ENCODE assay signal across 1 cellular context in genomic region chr17:42388381-42389134, GRCh38.
TF ChIP-seq lines count a peak whose summit lies in the region.

STAT3 (minus strand) TSS chr17:42388442; CDS start chr17:42348516, 39,926 bp downstream.

TF ChIP-seq in H1, 55 proteins besides CTCF, POLR2A, EP300 and RAD21 (continued from another document):
- TF ChIP-seq TAF7 (optimal IDR thresholded peaks at IDR 0.05; ENCODE audit: borderline replicate concordance, low read depth, low read length) (no peak), HDAC2 (IDR thresholded peaks at IDR 0.05; ENCODE audit: borderline replicate concordance in 1 of 2, low read depth in 2 of 2, low read length in 2 of 2) (0 out of 4 replicates have a peak, but pooled peaks of 1 of the 2 experiments have one; percentile 13), TBP (IDR thresholded peaks at IDR 0.05; ENCODE audit: low read depth, low read length) (peak; percentile 77; the same call in 1 of the 2 replicates), SIX5 (IDR thresholded peaks at IDR 0.05; ENCODE audit: low read depth, low read length) (no peak), RBBP5 (IDR thresholded peaks at IDR 0.05; ENCODE audit: borderline replicate concordance, low read depth, low read length) (peak; percentile 90; the same call in 1 of the 2 replicates), RXRA (IDR thresholded peaks at IDR 0.05; ENCODE audit: insufficient read depth, low read depth, low read length) (peak; percentile 91), KDM5A (IDR thresholded peaks at IDR 0.05; ENCODE audit: low read length) (peak; percentile 98; the same call in 1 of the 2 replicates), BRCA1 (IDR thresholded peaks at IDR 0.05; ENCODE audit: low read depth, low read length) (no peak), GTF2F1 (IDR thresholded peaks at IDR 0.05; ENCODE audit: borderline replicate concordance, low read depth, low read length) (no peak), CBX8 (IDR thresholded peaks at IDR 0.05; ENCODE audit: borderline replicate concordance, low read depth, low read length) (no peak), YY1 (IDR thresholded peaks at IDR 0.05; ENCODE audit: low read depth, low read length) (peak; percentile 73; the same call in 1 of the 2 replicates), TCF12 (IDR thresholded peaks at IDR 0.05; ENCODE audit: low read depth, low read length) (peak; percentile 73; the same call in 1 of the 2 replicates), FOSL1 (IDR thresholded peaks at IDR 0.05; ENCODE audit: insufficient read depth, low read depth, low read length) (no peak), BCL11A (IDR thresholded peaks at IDR 0.05; ENCODE audit: low read depth in 2 of 2, low read length in 2 of 2) (no peak), KDM4A (IDR thresholded peaks at IDR 0.05; ENCODE audit: low read depth, low read length, severe bottlenecking) (peak; percentile 63), JUN (IDR thresholded peaks at IDR 0.05; ENCODE audit: low read depth, low read length) (0 out of 2 replicates have a peak, but pooled peaks have one; percentile 51), SRF (IDR thresholded peaks at IDR 0.05; ENCODE audit: low read depth, low read length) (no peak; the same call in 1 of the 2 replicates), CHD2 (IDR thresholded peaks at IDR 0.05; ENCODE audit: low read length) (peak; percentile 68), CBX5 (IDR thresholded peaks at IDR 0.05; ENCODE audit: low read depth, low read length) (no peak), MAX (IDR thresholded peaks at IDR 0.05) (peak; percentile 98), POLR2AphosphoS5 (IDR thresholded peaks at IDR 0.05; ENCODE audit: low read depth, low read length) (peak; percentile 52; the same call in 1 of the 2 replicates), CEBPB (IDR thresholded peaks at IDR 0.05; ENCODE audit: low read depth, low read length) (no peak), RFX5 (IDR thresholded peaks at IDR 0.05; ENCODE audit: borderline replicate concordance, low read depth, low read length) (no peak), JUND (IDR thresholded peaks at IDR 0.05; ENCODE audit: low read length) (peak; percentile 100), SP2 (IDR thresholded peaks at IDR 0.05; ENCODE audit: low read length) (peak; percentile 47), ZNF274 (IDR thresholded peaks at IDR 0.05; ENCODE audit: borderline replicate concordance, extremely low read depth, low read length) (no peak), RNF2 (IDR thresholded peaks at IDR 0.05; ENCODE audit: borderline replicate concordance, low read depth, low read length, missing control alignments, poor library complexity, severe bottlenecking) (no peak), CHD1 (IDR thresholded peaks at IDR 0.05; ENCODE audit: low read depth, low read length) (no peak), TAF1 (IDR thresholded peaks at IDR 0.05; ENCODE audit: low read depth, low read length) (peak; percentile 73; the same call in 1 of the 2 replicates), CREB1 (IDR thresholded peaks at IDR 0.05) (peak; percentile 94), PHF8 (conservative IDR thresholded peaks at IDR 0.05; ENCODE audit: low read depth, low read length) (peak; percentile 22; the same call in 1 of the 2 replicates), TEAD4 (IDR thresholded peaks at IDR 0.05; ENCODE audit: low read depth, low read length) (peak; percentile 81), SUZ12 (IDR thresholded peaks at IDR 0.05; ENCODE audit: low read length) (no peak), CTBP2 (IDR thresholded peaks at IDR 0.05; ENCODE audit: borderline replicate concordance, insufficient read depth, insufficient read length, low read length) (peak; percentile 98), E2F6 (IDR thresholded peaks at IDR 0.05) (peak; percentile 95), ATF2 (IDR thresholded peaks at IDR 0.05; ENCODE audit: low read length) (peak; percentile 97), KDM1A (IDR thresholded peaks at IDR 0.05; ENCODE audit: borderline replicate concordance, low read length) (no peak), SP4 (IDR thresholded peaks at IDR 0.05; ENCODE audit: low read length) (peak; percentile 97), SIN3A (conservative IDR thresholded peaks at IDR 0.05 in 1 of 2, IDR thresholded peaks at IDR 0.05 in 1 of 2; ENCODE audit: low read depth in 1 of 2, low read length in 2 of 2) (peak; percentile 95 to 98; a peak in 3 of 4 replicates), EZH2 (IDR thresholded peaks at IDR 0.05; ENCODE audit: low read depth, low read length, severe bottlenecking) (no peak), SP1 (IDR thresholded peaks at IDR 0.05; ENCODE audit: low read depth, low read length) (peak; percentile 93), POU5F1 (IDR thresholded peaks at IDR 0.05; ENCODE audit: low read depth, low read length) (peak; percentile 96), HDAC6 (IDR thresholded peaks at IDR 0.05; ENCODE audit: low read depth, low read length) (no peak), SIRT6 (IDR thresholded peaks at IDR 0.05; ENCODE audit: low read length) (no peak), GABPA (IDR thresholded peaks at IDR 0.05; ENCODE audit: borderline replicate concordance, insufficient read depth, low read length) (no peak), EGR1 (IDR thresholded peaks at IDR 0.05; ENCODE audit: borderline replicate concordance, low read depth, low read length) (peak; percentile 76), BACH1 (IDR thresholded peaks at IDR 0.05; ENCODE audit: low read length) (peak; percentile 58)
- TF ChIP-seq, protein P1, sequence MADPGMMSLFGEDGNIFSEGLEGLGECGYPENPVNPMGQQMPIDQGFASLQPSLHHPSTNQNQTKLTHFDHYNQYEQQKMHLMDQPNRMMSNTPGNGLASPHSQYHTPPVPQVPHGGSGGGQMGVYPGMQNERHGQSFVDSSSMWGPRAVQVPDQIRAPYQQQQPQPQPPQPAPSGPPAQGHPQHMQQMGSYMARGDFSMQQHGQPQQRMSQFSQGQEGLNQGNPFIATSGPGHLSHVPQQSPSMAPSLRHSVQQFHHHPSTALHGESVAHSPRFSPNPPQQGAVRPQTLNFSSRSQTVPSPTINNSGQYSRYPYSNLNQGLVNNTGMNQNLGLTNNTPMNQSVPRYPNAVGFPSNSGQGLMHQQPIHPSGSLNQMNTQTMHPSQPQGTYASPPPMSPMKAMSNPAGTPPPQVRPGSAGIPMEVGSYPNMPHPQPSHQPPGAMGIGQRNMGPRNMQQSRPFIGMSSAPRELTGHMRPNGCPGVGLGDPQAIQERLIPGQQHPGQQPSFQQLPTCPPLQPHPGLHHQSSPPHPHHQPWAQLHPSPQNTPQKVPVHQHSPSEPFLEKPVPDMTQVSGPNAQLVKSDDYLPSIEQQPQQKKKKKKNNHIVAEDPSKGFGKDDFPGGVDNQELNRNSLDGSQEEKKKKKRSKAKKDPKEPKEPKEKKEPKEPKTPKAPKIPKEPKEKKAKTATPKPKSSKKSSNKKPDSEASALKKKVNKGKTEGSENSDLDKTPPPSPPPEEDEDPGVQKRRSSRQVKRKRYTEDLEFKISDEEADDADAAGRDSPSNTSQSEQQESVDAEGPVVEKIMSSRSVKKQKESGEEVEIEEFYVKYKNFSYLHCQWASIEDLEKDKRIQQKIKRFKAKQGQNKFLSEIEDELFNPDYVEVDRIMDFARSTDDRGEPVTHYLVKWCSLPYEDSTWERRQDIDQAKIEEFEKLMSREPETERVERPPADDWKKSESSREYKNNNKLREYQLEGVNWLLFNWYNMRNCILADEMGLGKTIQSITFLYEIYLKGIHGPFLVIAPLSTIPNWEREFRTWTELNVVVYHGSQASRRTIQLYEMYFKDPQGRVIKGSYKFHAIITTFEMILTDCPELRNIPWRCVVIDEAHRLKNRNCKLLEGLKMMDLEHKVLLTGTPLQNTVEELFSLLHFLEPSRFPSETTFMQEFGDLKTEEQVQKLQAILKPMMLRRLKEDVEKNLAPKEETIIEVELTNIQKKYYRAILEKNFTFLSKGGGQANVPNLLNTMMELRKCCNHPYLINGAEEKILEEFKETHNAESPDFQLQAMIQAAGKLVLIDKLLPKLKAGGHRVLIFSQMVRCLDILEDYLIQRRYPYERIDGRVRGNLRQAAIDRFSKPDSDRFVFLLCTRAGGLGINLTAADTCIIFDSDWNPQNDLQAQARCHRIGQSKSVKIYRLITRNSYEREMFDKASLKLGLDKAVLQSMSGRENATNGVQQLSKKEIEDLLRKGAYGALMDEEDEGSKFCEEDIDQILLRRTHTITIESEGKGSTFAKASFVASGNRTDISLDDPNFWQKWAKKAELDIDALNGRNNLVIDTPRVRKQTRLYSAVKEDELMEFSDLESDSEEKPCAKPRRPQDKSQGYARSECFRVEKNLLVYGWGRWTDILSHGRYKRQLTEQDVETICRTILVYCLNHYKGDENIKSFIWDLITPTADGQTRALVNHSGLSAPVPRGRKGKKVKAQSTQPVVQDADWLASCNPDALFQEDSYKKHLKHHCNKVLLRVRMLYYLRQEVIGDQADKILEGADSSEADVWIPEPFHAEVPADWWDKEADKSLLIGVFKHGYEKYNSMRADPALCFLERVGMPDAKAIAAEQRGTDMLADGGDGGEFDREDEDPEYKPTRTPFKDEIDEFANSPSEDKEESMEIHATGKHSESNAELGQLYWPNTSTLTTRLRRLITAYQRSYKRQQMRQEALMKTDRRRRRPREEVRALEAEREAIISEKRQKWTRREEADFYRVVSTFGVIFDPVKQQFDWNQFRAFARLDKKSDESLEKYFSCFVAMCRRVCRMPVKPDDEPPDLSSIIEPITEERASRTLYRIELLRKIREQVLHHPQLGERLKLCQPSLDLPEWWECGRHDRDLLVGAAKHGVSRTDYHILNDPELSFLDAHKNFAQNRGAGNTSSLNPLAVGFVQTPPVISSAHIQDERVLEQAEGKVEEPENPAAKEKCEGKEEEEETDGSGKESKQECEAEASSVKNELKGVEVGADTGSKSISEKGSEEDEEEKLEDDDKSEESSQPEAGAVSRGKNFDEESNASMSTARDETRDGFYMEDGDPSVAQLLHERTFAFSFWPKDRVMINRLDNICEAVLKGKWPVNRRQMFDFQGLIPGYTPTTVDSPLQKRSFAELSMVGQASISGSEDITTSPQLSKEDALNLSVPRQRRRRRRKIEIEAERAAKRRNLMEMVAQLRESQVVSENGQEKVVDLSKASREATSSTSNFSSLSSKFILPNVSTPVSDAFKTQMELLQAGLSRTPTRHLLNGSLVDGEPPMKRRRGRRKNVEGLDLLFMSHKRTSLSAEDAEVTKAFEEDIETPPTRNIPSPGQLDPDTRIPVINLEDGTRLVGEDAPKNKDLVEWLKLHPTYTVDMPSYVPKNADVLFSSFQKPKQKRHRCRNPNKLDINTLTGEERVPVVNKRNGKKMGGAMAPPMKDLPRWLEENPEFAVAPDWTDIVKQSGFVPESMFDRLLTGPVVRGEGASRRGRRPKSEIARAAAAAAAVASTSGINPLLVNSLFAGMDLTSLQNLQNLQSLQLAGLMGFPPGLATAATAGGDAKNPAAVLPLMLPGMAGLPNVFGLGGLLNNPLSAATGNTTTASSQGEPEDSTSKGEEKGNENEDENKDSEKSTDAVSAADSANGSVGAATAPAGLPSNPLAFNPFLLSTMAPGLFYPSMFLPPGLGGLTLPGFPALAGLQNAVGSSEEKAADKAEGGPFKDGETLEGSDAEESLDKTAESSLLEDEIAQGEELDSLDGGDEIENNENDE (IDR thresholded peaks at IDR 0.05; ENCODE audit: insufficient replicate concordance, low read length), result no peak
- TF ChIP-seq, protein P2, sequence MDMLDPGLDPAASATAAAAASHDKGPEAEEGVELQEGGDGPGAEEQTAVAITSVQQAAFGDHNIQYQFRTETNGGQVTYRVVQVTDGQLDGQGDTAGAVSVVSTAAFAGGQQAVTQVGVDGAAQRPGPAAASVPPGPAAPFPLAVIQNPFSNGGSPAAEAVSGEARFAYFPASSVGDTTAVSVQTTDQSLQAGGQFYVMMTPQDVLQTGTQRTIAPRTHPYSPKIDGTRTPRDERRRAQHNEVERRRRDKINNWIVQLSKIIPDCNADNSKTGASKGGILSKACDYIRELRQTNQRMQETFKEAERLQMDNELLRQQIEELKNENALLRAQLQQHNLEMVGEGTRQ (IDR thresholded peaks at IDR 0.05; ENCODE audit: low read length), result peak; percentile 74
